23 cellular contexts compared by ENCODE assay signal in genomic region chr13:23385931-23386330, GRCh38. TPM values are rescaled to one million over a fixed set of nuclear protein-coding genes. Genes with fewer than 3 reads are reported as not detected.
DNase-seq lines count a peak whose midpoint lies in the region; ATAC-seq, FAIRE-seq and TF ChIP-seq lines count a peak whose summit lies in the region.
"Had no signal": no experiment of that assay in that cellular context is flagged by ENCODE, and none has a peak within 500 bp of the region (broad histone marks: within the 10 kb centered on the region; RNA-seq: fewer than 3 reads in every experiment).

No MANE protein-coding gene starts in this region.

- dilution Hi-C loops in keratinocyte (cut with MboI; ENCODE audit: extremely low pct_ligation_motif_present, low sequenced_read_pairs) = no loop called here

- DNase-seq in activated T-cell treated with anti-CD3 and anti-CD28 coated beads, Interleukin-2, amount 50 U/mL, for 24 hours = no peak
- no peak for DNase-seq in activated T-cell treated with anti-CD3 and anti-CD28 coated beads, Interleukin-2, amount 50 U/mL, for 1 hour
- DNase-seq in activated CD8-positive, alpha-beta T cell treated with anti-CD3 and anti-CD28 coated beads for 36 hours = no peak
- DNase-seq in keratinocyte (ENCODE audit: low read depth, low spot score) (no peak), HuH-7 (ENCODE audit: low spot score) (no peak), ecto neural progenitor cell (ENCODE audit: low spot score) (no peak)
- DNase-seq: GOT3, NCI-H1048, NCI-H1417, NCI-H1694, NCI-H2081, NCI-H2227 treated with DMSO at 0.1 percent for 48 hours, NCI-H526 treated with DMSO at 0.1 percent for 48 hours, SHP77 had no signal

- H3K9me3 Mint-ChIP-seq in activated T-cell treated with anti-CD3 and anti-CD28 coated beads, Interleukin-2, amount 50 U/mL, for 24 hours = no peaks in the 10 kb centered on the region
- no peaks in the 10 kb centered on the region for H3K9me3 Mint-ChIP-seq in activated CD8-positive, alpha-beta T cell treated with anti-CD3 and anti-CD28 coated beads for 36 hours
- H3K9me3 Mint-ChIP-seq: IgD-negative memory B cell had no signal

- intact Hi-C loops in activated CD8-positive, alpha-beta T cell treated with anti-CD3 and anti-CD28 coated beads for 36 hours (cut with micrococcal nuclease) = no loop called here

- H3K27ac Mint-ChIP-seq in activated T-cell treated with anti-CD3 and anti-CD28 coated beads, Interleukin-2, amount 50 U/mL, for 24 hours = peak overlapping the region; percentile 10
- H3K27ac Mint-ChIP-seq in activated CD8-positive, alpha-beta T cell treated with anti-CD3 and anti-CD28 coated beads for 36 hours = peak overlapping the region; percentile 53

- no peaks in the 10 kb centered on the region for H3K9me3 ChIP-seq in keratinocyte (ENCODE audit: control insufficient read depth, low read depth, low read length)
- H3K9me3 ChIP-seq: BLaER1, HAP-1 had no signal

- no peaks in the 10 kb centered on the region for H3K27me3 ChIP-seq in keratinocyte (ENCODE audit: control insufficient read depth, extremely low read depth, insufficient read depth, low read length)
- H3K27me3 ChIP-seq: BLaER1 had no signal

- no peaks in the 10 kb centered on the region for H3K36me3 ChIP-seq in keratinocyte (ENCODE audit: control insufficient read depth in 2 of 2, extremely low read depth in 1 of 2, insufficient read depth in 2 of 2, low read length in 2 of 2)
- H3K36me3 ChIP-seq: BLaER1, HAP-1 had no signal

- no peaks in the 10 kb centered on the region for H3K79me2 ChIP-seq in keratinocyte (ENCODE audit: control insufficient read depth, insufficient read depth, low read length)

- no peak overlapping the region for H3K4me3 Mint-ChIP-seq in activated T-cell treated with anti-CD3 and anti-CD28 coated beads, Interleukin-2, amount 50 U/mL, for 24 hours
- H3K4me3 Mint-ChIP-seq in activated CD8-positive, alpha-beta T cell treated with anti-CD3 and anti-CD28 coated beads for 36 hours = no peak overlapping the region
- H3K4me3 Mint-ChIP-seq: CD4-positive, CD25-positive, alpha-beta regulatory T cell; IgD-negative memory B cell had no signal

- CTCF ChIA-PET in activated CD8-positive, alpha-beta T cell treated with anti-CD3 and anti-CD28 coated beads for 36 hours (lab: Charles Lee) = no interaction called here

- no peak overlapping the region for H3K4me3 ChIP-seq in keratinocyte (ENCODE audit: control insufficient read depth in 2 of 3, extremely low read depth in 1 of 3, insufficient read depth in 2 of 3, low read depth in 1 of 3, low read length in 3 of 3)
- H3K4me3 ChIP-seq: BLaER1, HAP-1 had no signal

- H2AFZ ChIP-seq in keratinocyte (ENCODE audit: control insufficient read depth, low read length) = no peak overlapping the region

- POLR2A ChIA-PET in activated CD8-positive, alpha-beta T cell treated with anti-CD3 and anti-CD28 coated beads for 36 hours (lab: Charles Lee) = interaction anchor here (1.2 kb wide), 1 partner anchor 12 kb away, joined by 3 read pairs; no protein-coding TSS in a partner anchor

- TF ChIP-seq CTCF in activated CD8-positive, alpha-beta T cell treated with anti-CD3 and anti-CD28 coated beads for 36 hours (IDR thresholded peaks at IDR 0.05) = no peak
- TF ChIP-seq CTCF in keratinocyte (optimal IDR thresholded peaks at IDR 0.05 in 1 of 3, IDR thresholded peaks at IDR 0.05 in 1 of 3, conservative IDR thresholded peaks at IDR 0.05 in 1 of 3; ENCODE audit: extremely low read depth in 1 of 3, insufficient read depth in 2 of 3, low read length in 3 of 3) = no peak

- peaks cover 41% of the 10 kb centered on the region for H3K4me1 Mint-ChIP-seq in activated T-cell treated with anti-CD3 and anti-CD28 coated beads, Interleukin-2, amount 50 U/mL, for 24 hours (ENCODE audit: low read depth)
- H3K4me1 Mint-ChIP-seq in activated CD8-positive, alpha-beta T cell treated with anti-CD3 and anti-CD28 coated beads for 36 hours (ENCODE audit: low read depth) = peaks cover 27% of the 10 kb centered on the region

- ATAC-seq in GM18511 (IDR thresholded peaks at IDR 0.05; ENCODE audit: unreplicated experiment) = peak; percentile 9
- no peak for ATAC-seq in activated CD8-positive, alpha-beta T cell treated with anti-CD3 and anti-CD28 coated beads for 36 hours
- ATAC-seq: Panc1 had no signal

- H3K27ac ChIP-seq in keratinocyte (ENCODE audit: control insufficient read depth, insufficient read depth, low read length) = no peak overlapping the region
- H3K27ac ChIP-seq: BLaER1, KMS-11, RWPE1 had no signal

- H3K9me1 ChIP-seq in keratinocyte (ENCODE audit: control insufficient read depth, extremely low read depth, insufficient read depth, low read length) = no peaks in the 10 kb centered on the region

- peak overlapping the region; percentile 29 for H3K4me2 ChIP-seq in keratinocyte (ENCODE audit: control insufficient read depth, extremely low read depth, insufficient read depth, low read depth, low read length)
- H3K4me2 ChIP-seq: BLaER1, KMS-11 had no signal

- no peaks in the 10 kb centered on the region for H3K27me3 Mint-ChIP-seq in activated T-cell treated with anti-CD3 and anti-CD28 coated beads, Interleukin-2, amount 50 U/mL, for 24 hours
- peaks cover 9% of the 10 kb centered on the region for H3K27me3 Mint-ChIP-seq in activated CD8-positive, alpha-beta T cell treated with anti-CD3 and anti-CD28 coated beads for 36 hours
- H3K27me3 Mint-ChIP-seq: CD4-positive, CD25-positive, alpha-beta regulatory T cell; IgD-negative memory B cell had no signal

- no peaks in the 10 kb centered on the region for H3K36me3 Mint-ChIP-seq in activated T-cell treated with anti-CD3 and anti-CD28 coated beads, Interleukin-2, amount 50 U/mL, for 24 hours (ENCODE audit: low read depth)
- H3K36me3 Mint-ChIP-seq in activated CD8-positive, alpha-beta T cell treated with anti-CD3 and anti-CD28 coated beads for 36 hours (ENCODE audit: low read depth) = no peaks in the 10 kb centered on the region
- H3K36me3 Mint-ChIP-seq: CD4-positive, CD25-positive, alpha-beta regulatory T cell had no signal

- H4K20me1 ChIP-seq in keratinocyte (ENCODE audit: control insufficient read depth, extremely low read depth, insufficient read depth, low read length) = no peaks in the 10 kb centered on the region
- H4K20me1 ChIP-seq: BLaER1 had no signal

- H3K4me1 ChIP-seq in keratinocyte (ENCODE audit: control insufficient read depth, extremely low read depth, insufficient read depth, low read length) = peaks cover 24% of the 10 kb centered on the region

- peak; percentile 57 for FAIRE-seq in keratinocyte (lab: Jason Lieb, UNC)
- FAIRE-seq: A204.1 had no signal

- H3K9ac ChIP-seq in keratinocyte (ENCODE audit: control insufficient read depth, extremely low read depth, insufficient read depth, low read length) = no peak overlapping the region
- H3K9ac ChIP-seq: BLaER1, KMS-11 had no signal

RNA-seq across cellular contexts. Expression of gene SACS, which starts 47.6 kb away (rescaled TPM):
- total RNA-seq in activated CD8-positive, alpha-beta T cell treated with anti-CD3 and anti-CD28 coated beads for 36 hours = 10 to 100 TPM; 39.2 to 46.4 TPM
- polyA plus RNA-seq in keratinocyte = 7.8 to 13.5 TPM (median 11.2 TPM) in 3 replicates
- 3.7 TPM for polyA plus RNA-seq in keratinocyte (2011; ENCODE audit: low read depth)
- 3.8 and 6.8 TPM in 2 replicates for polyA plus RNA-seq in keratinocyte (2011; cell fraction: cytosol; rRNA removed)
- polyA plus RNA-seq in keratinocyte (2011; cell fraction: nucleus; rRNA removed) = 15.3 and 22.9 TPM in 2 replicates
- 3.2 and 10.5 TPM in 2 replicates for polyA plus RNA-seq in keratinocyte (2012; ENCODE audit: low replicate concordance)
- 43.4 to 82.7 TPM (median 61.2 TPM) in 3 replicates for polyA minus RNA-seq in keratinocyte
- 22.1 TPM for polyA minus RNA-seq in keratinocyte (2011; cell fraction: cytosol; rRNA and poly(A)+ RNA removed)
- polyA minus RNA-seq in keratinocyte (2011; cell fraction: nucleus; rRNA and poly(A)+ RNA removed) = 60.2 and 89.0 TPM in 2 replicates
